Comparison of ENCODE assay signal across 5 cellular contexts in genomic region chr1:153521808-153522207, GRCh38. TPM values are rescaled to one million over a fixed set of nuclear protein-coding genes. Genes with fewer than 3 reads are reported as not detected.
"Had no signal": no experiment of that assay in that cellular context is flagged by ENCODE, and none has a peak within 500 bp of the region (broad histone marks: within the 10 kb centered on the region; RNA-seq: fewer than 3 reads in every experiment).

No MANE protein-coding gene starts in this region.

RNA-seq across cellular contexts. Expression of gene S100A5, which starts 18.9 kb away (rescaled TPM):
- total RNA-seq: GM23248, H4, H7, HepG2 had no signal
- polyA plus RNA-seq: HepG2 had no signal

RNA-seq across cellular contexts. Expression of gene S100A3, which starts 27.2 kb away (rescaled TPM):
- polyA plus RNA-seq: IgD-negative memory B cell had no signal

RNA-seq across cellular contexts. Expression of gene S100A2, which starts 43.8 kb away (rescaled TPM):
- polyA plus RNA-seq: IgD-negative memory B cell had no signal
